7 cellular contexts compared by ENCODE assay signal in genomic region chr16:2135703-2136490, GRCh38. TPM values are rescaled to one million over a fixed set of nuclear protein-coding genes. Genes with fewer than 3 reads are reported as not detected.
A peak's percentile ranks its signal among the peaks of the same experiment; 100 is the strongest.
DNase-seq lines count a peak whose midpoint lies in the region; ATAC-seq, FAIRE-seq and TF ChIP-seq lines count a peak whose summit lies in the region.
"Not testable (repeated sequence)": the region's sequence is repeated elsewhere in the genome, so short reads cannot be mapped to it uniquely, and the experiment has no call there.

TSS of gene PKD1 (minus strand) at chr16:2135898. CDS start at chr16:2135689, 209 bp downstream.

- H4K8ac ChIP-seq in H1 (ENCODE audit: extremely low read depth, insufficient read depth, low read length): not testable (repeated sequence)

- H3K4me1 Mint-ChIP-seq in activated T-cell treated with anti-CD3 and anti-CD28 coated beads, Interleukin-2, amount 50 U/mL, for 24 hours (ENCODE audit: low read depth): peaks cover 13% of the 10 kb centered on the region

- peak within 1 kb of the TSS; percentile 53 to 69 for H3K4me2 ChIP-seq in H1 (ENCODE audit: insufficient read depth in 1 of 2, low read depth in 2 of 2, low read length in 2 of 2)

- H2BK20ac ChIP-seq in H1 (ENCODE audit: low read length): not testable (repeated sequence)

- not testable (repeated sequence) for H3K27ac ChIP-seq in SJCRH30; H1 (ENCODE audit: low read depth, low read length)
- peak within 1 kb of the TSS; percentile 53 to 70 for H3K27ac ChIP-seq in left lung

- not testable (repeated sequence) for H3K23ac ChIP-seq in H1 (ENCODE audit: insufficient read length)

- not testable (repeated sequence) for H3K4me1 ChIP-seq in SJCRH30; H1 (replicated peaks in 1 of 4; ENCODE audit: control insufficient read depth in 3 of 4, insufficient read depth in 4 of 4, low read length in 3 of 4)
- peaks cover 0 to 17% of the 10 kb centered on the region in 2 donors for H3K4me1 ChIP-seq in left lung

- peak; percentile 79 for FAIRE-seq in GM12892 (lab: Jason Lieb, UNC)
- FAIRE-seq in H1 (lab: Jason Lieb, UNC): not testable (repeated sequence)

- H3K79me1 ChIP-seq in H1 (ENCODE audit: low read depth, low read length): not testable (repeated sequence)

- 0 out of 2 replicates have a peak within 1 kb of the TSS, but pooled peaks have one; percentile 10 for H2AFZ ChIP-seq in H1 (ENCODE audit: low read length)

- not testable (repeated sequence) for H3K9me3 ChIP-seq in SJCRH30 (replicated peaks); H1 (ENCODE audit: insufficient read depth in 2 of 2, low read depth in 1 of 2, low read length in 1 of 2); left lung

- peak within 1 kb of the TSS; percentile 72 for H4K5ac ChIP-seq in H1 (ENCODE audit: insufficient read length, low read depth, low read length)

- H3K27ac Mint-ChIP-seq in activated T-cell treated with anti-CD3 and anti-CD28 coated beads, Interleukin-2, amount 50 U/mL, for 24 hours: peak within 1 kb of the TSS; percentile 93

- not testable (repeated sequence) for H3K14ac ChIP-seq in H1 (ENCODE audit: insufficient read length)

- WGBS in H1 (ENCODE audit: extremely low coverage in 1 of 2, insufficient coverage in 1 of 2, insufficient read length in 1 of 2, insufficient replicate concordance in 2 of 2, low coverage in 1 of 2, low lambda C conversion rate in 2 of 2, missing lambda C conversion rate in 1 of 2), 2 experiments: 0% methylated on average over 21 of the region's 94 CpGs; no CpG with 5 or more reads in 1 of the 2 experiments

- TF ChIP-seq POLR2A in GM12892 (IDR thresholded peaks at IDR 0.05; ENCODE audit: low read depth, low read length); H1 (IDR thresholded peaks at IDR 0.05; ENCODE audit: control extremely low read depth in 1 of 2, low read depth in 2 of 2, low read length in 2 of 2): not testable (repeated sequence)

- H3K23me2 ChIP-seq in H1 (ENCODE audit: low read depth, low read length): not testable (repeated sequence)

- not testable (repeated sequence) for H2BK12ac ChIP-seq in H1 (ENCODE audit: low read depth, low read length)

- not testable (repeated sequence) for H3K9me3 Mint-ChIP-seq in activated T-cell treated with anti-CD3 and anti-CD28 coated beads, Interleukin-2, amount 50 U/mL, for 24 hours

- H3K18ac ChIP-seq in H1 (ENCODE audit: extremely low read depth, low read length): not testable (repeated sequence)

- DNase-seq in GM12892 (ENCODE audit: insufficient read length): not testable (repeated sequence)
- DNase-seq in NCI-H1105 treated with DMSO at 0.1 percent for 48 hours (lab: John Stamatoyannopoulos, UW) (peak; percentile 62), SJCRH30 (peak; percentile 87 to 95), H1 (ENCODE audit: low read depth in 1 of 2, low spot score in 2 of 2) (peak; percentile 80 to 100), left lung (peak; percentile 97 to 99)
- peak; percentile 99 for DNase-seq in activated T-cell treated with anti-CD3 and anti-CD28 coated beads, Interleukin-2, amount 50 U/mL, for 24 hours
- DNase-seq in stimulated activated CD4-positive, alpha-beta T cell treated with anti-CD3 and anti-CD28 coated beads, Interleukin-12 subunit alpha, Interleukin-12 subunit beta, amount 100 ng/mL, for 4 hours: peak; percentile 100

- intact Hi-C loops in left lung (cut with DNase I): not testable (repeated sequence)

- H2BK5ac ChIP-seq in H1 (ENCODE audit: low read depth, low read length): not testable (repeated sequence)

- peak within 1 kb of the TSS; percentile 83 for H3K4me3 Mint-ChIP-seq in activated T-cell treated with anti-CD3 and anti-CD28 coated beads, Interleukin-2, amount 50 U/mL, for 24 hours

- not testable (repeated sequence) for H2BK15ac ChIP-seq in H1 (ENCODE audit: low read length)

- H3K9ac ChIP-seq in H1 (replicated peaks in 1 of 4; ENCODE audit: extremely low read depth in 1 of 4, low read depth in 3 of 4, low read length in 3 of 4): not testable (repeated sequence)

- not testable (repeated sequence) for H2AK5ac ChIP-seq in H1 (ENCODE audit: low read depth, low read length)

- H3K4me3 ChIP-seq in SJCRH30 (peak within 1 kb of the TSS; percentile 64), H1 (ENCODE audit: extremely low read depth in 1 of 4, insufficient read depth in 2 of 4, low read depth in 3 of 4, low read length in 4 of 4) (peak within 1 kb of the TSS; percentile 35 to 60 (median 46); a peak in 6 of 8 replicates), left lung (peak within 1 kb of the TSS; percentile 36 to 50)

- POLR2A ChIA-PET in H1 (lab: Charles Lee; ENCODE audit: partially characterized antibody): interaction anchor here (1.5 to 12.1 kb wide), 2 partner anchors 10 to 16 kb away, joined by 4 to 220 read pairs; partner anchors contain the start of genes RAB26 and TRAF7

- CTCF ChIA-PET in H1 (lab: Charles Lee; ENCODE audit: partially characterized antibody): interaction anchor here (0.6 to 1.6 kb wide), 2 partner anchors 44 to 119 kb away, joined by 3 to 4 read pairs; no protein-coding TSS in a partner anchor

- H3K27me3 ChIP-seq in SJCRH30; H1 (replicated peaks in 1 of 4; ENCODE audit: control insufficient read depth in 3 of 4, extremely low read depth in 1 of 4, insufficient read depth in 3 of 4, low read length in 3 of 4); left lung: not testable (repeated sequence)

- H3K4ac ChIP-seq in H1 (replicated peaks; ENCODE audit: insufficient read length, low read depth, low read length): not testable (repeated sequence)

- ATAC-seq in left lung: peak; percentile 81

- H4K91ac ChIP-seq in H1 (replicated peaks; ENCODE audit: insufficient read length, low read length): not testable (repeated sequence)

- not testable (repeated sequence) for TF ChIP-seq RAD21 in H1 (IDR thresholded peaks at IDR 0.05 in 1 of 2, conservative IDR thresholded peaks at IDR 0.05 in 1 of 2; ENCODE audit: low read depth in 2 of 2, low read length in 2 of 2)

- H3K79me2 ChIP-seq in H1 (ENCODE audit: control insufficient read depth in 1 of 2, insufficient read depth in 2 of 2, low read length in 2 of 2): not testable (repeated sequence)

- not testable (repeated sequence) for H3K27me3 Mint-ChIP-seq in activated T-cell treated with anti-CD3 and anti-CD28 coated beads, Interleukin-2, amount 50 U/mL, for 24 hours

- not testable (repeated sequence) for TF ChIP-seq EP300 in H1 (IDR thresholded peaks at IDR 0.05; ENCODE audit: borderline replicate concordance in 1 of 2, low read depth in 2 of 2, low read length in 2 of 2)

- H3K36me3 ChIP-seq in SJCRH30; H1 (ENCODE audit: control insufficient read depth in 2 of 4, insufficient read depth in 4 of 4, low read length in 3 of 4); left lung: not testable (repeated sequence)

- not testable (repeated sequence) for H4K20me1 ChIP-seq in H1 (replicated peaks in 1 of 2; ENCODE audit: control insufficient read depth in 1 of 2, insufficient read depth in 2 of 2, low read length in 2 of 2)

- not testable (repeated sequence) for H3K56ac ChIP-seq in H1 (replicated peaks; ENCODE audit: insufficient read length, low read depth, low read length)

- H2BK120ac ChIP-seq in H1 (replicated peaks; ENCODE audit: low read depth, low read length): not testable (repeated sequence)

- TF ChIP-seq CTCF in H1 (IDR thresholded peaks at IDR 0.05; ENCODE audit: control extremely low read depth in 1 of 3, insufficient read depth in 1 of 3, low read depth in 1 of 3, low read length in 3 of 3); left lung (IDR thresholded peaks at IDR 0.05): not testable (repeated sequence)

- not testable (repeated sequence) for H3K36me3 Mint-ChIP-seq in activated T-cell treated with anti-CD3 and anti-CD28 coated beads, Interleukin-2, amount 50 U/mL, for 24 hours (ENCODE audit: low read depth)

TF ChIP-seq in H1, 55 proteins besides CTCF, POLR2A, EP300 and RAD21:
- TF ChIP-seq BACH1 (IDR thresholded peaks at IDR 0.05; ENCODE audit: low read length) (peak; percentile 74; the same call in 1 of the 2 replicates), HDAC2 (IDR thresholded peaks at IDR 0.05; ENCODE audit: borderline replicate concordance in 1 of 2, low read depth in 2 of 2, low read length in 2 of 2) (0 out of 4 replicates have a peak, but pooled peaks of 1 of the 2 experiments have one; percentile 19), MAX (IDR thresholded peaks at IDR 0.05) (0 out of 2 replicates have a peak, but pooled peaks have one; percentile 11), EGR1 (IDR thresholded peaks at IDR 0.05; ENCODE audit: borderline replicate concordance, low read depth, low read length) (peak; percentile 97)
TF ChIP-seq in H1: peak in this region for 4; not testable (repeated sequence) for 51.

RNA-seq across cellular contexts. Expression of gene PKD1, which starts in this region (rescaled TPM):
- polyA plus RNA-seq in GM12892 (2012; ENCODE audit: missing spikeins): 9.3 TPM
- total RNA-seq in SJCRH30 (2014; rRNA removed; shearing (Covaris generic)): 47.1 and 51.9 TPM in 2 replicates
- 52.7 and 63.5 TPM in 2 replicates for total RNA-seq in H1 (2021; fragmentation: NEBNext Ultra II Directional; extraction: Animal tissue kit (Norgen Biotek cat#: 25700))
- polyA plus RNA-seq in H1 (2011; rRNA removed): 40.6 and 59.4 TPM in 2 replicates
- polyA plus RNA-seq in H1 (2011; cell fraction: cytosol; rRNA removed): 50.0 TPM
- polyA plus RNA-seq in H1 (2011; cell fraction: nucleus; rRNA removed): 380 TPM
- polyA plus RNA-seq in H1 (2012, experiment 1 of 2): 37.9 to 66.9 TPM (median 59.1 TPM) in 4 replicates
- polyA plus RNA-seq in H1 (2012, experiment 2 of 2): 29.8 TPM
- 28.9 TPM for polyA plus RNA-seq in H1 (2013, experiment 1 of 2)
- polyA plus RNA-seq in H1 (2013, experiment 2 of 2): 27.1 TPM
- polyA minus RNA-seq in H1 (2011; rRNA and poly(A)+ RNA removed): 24.8 and 36.2 TPM in 2 replicates
- 37.0 TPM for polyA minus RNA-seq in H1 (2011; cell fraction: cytosol; rRNA and poly(A)+ RNA removed)
- polyA minus RNA-seq in H1 (2011; cell fraction: nucleus; rRNA and poly(A)+ RNA removed): 106 TPM
- total RNA-seq in left lung: 10 to 100 TPM; 63.2 to 73.5 TPM
